ENCODE assay signal across 27 cellular contexts in genomic region chr10:6956562-6956961, GRCh38.
"Had no signal": no experiment of that assay in that cellular context is flagged by ENCODE, and none has a peak within 500 bp of the region (broad histone marks: within the 10 kb centered on the region; RNA-seq: fewer than 3 reads in every experiment).

No MANE protein-coding gene starts in this region.

- H3K36me3 ChIP-seq: brain microvascular endothelial cell, cardiac muscle cell, WERI-Rb-1 had no signal

- H3K4me3 ChIP-seq: cardiac muscle cell, SK-N-MC had no signal

- H3K27ac ChIP-seq: brain microvascular endothelial cell, cardiac muscle cell, SK-N-MC, WERI-Rb-1 had no signal

- H3K27ac Mint-ChIP-seq: activated CD8-positive, alpha-beta T cell treated with anti-CD3 and anti-CD28 coated beads for 36 hours; activated naive CD4-positive, alpha-beta T cell treated with anti-CD3 and anti-CD28 coated beads, Interleukin-2, amount 10 ng/mL, durations not matched to agents 7 days and 5 days; activated naive CD8-positive, alpha-beta T cell treated with anti-CD3 and anti-CD28 coated beads for 36 hours; activated T-cell treated with anti-CD3 and anti-CD28 coated beads, Interleukin-2, amount 50 U/mL, for 72 hours; activated T-helper 2 cell treated with anti-CD3 and anti-CD28 coated beads, Interferon-gamma antibody, Interleukin-2, Interleukin-4, amounts not matched to agents 10 μg/mL and 5 μg/mL and 100 μg/mL, durations not matched to agents 14 hours and 24 hours and 36 hours had no signal

- ATAC-seq: activated CD4-positive, CD25-positive, alpha-beta regulatory T cell treated with anti-CD3 and anti-CD28 coated beads, Interleukin-2, amount 50 U/mL, for 24 hours; activated CD8-positive, alpha-beta T cell treated with anti-CD3 and anti-CD28 coated beads for 36 hours; activated T-cell treated with anti-CD3 and anti-CD28 coated beads, Interleukin-2, amount 50 U/mL, for 72 hours; Panc1; Right ventricle myocardium inferior had no signal

- H3K9me3 Mint-ChIP-seq: activated CD8-positive, alpha-beta T cell treated with anti-CD3 and anti-CD28 coated beads for 36 hours; activated naive CD4-positive, alpha-beta T cell treated with anti-CD3 and anti-CD28 coated beads, Interleukin-2, amount 10 ng/mL, durations not matched to agents 7 days and 5 days; activated naive CD8-positive, alpha-beta T cell treated with anti-CD3 and anti-CD28 coated beads for 36 hours; activated T-cell treated with anti-CD3 and anti-CD28 coated beads, Interleukin-2, amount 50 U/mL, for 72 hours; activated T-helper 2 cell treated with anti-CD3 and anti-CD28 coated beads, Interferon-gamma antibody, Interleukin-2, Interleukin-4, amounts not matched to agents 10 μg/mL and 5 μg/mL and 100 μg/mL, durations not matched to agents 14 hours and 24 hours and 36 hours had no signal

- DNase-seq: activated CD4-positive, alpha-beta T cell treated with anti-CD3 and anti-CD28 coated beads for 4 hours; activated CD8-positive, alpha-beta memory T cell treated with anti-CD3 and anti-CD28 coated beads, Interleukin-2, amount 50 U/mL, for 4 hours; activated CD8-positive, alpha-beta T cell treated with anti-CD3 and anti-CD28 coated beads for 36 hours; activated gamma-delta T cell treated with Interleukin-2 at 50 U/mL for 16 hours; activated naive CD4-positive, alpha-beta T cell treated with anti-CD3 and anti-CD28 coated beads, Interleukin-2, amount 10 ng/mL, durations not matched to agents 7 days and 5 days; activated naive CD8-positive, alpha-beta T cell treated with anti-CD3 and anti-CD28 coated beads for 36 hours; activated T-cell treated with anti-CD3 and anti-CD28 coated beads, Interleukin-2, amount 50 U/mL, for 72 hours; brain microvascular endothelial cell; Karpas-422; NCI-H1048; NCI-H146; NCI-H187 treated with DMSO at 0.1 percent for 48 hours; NCI-H2171; NCI-H226; NCI-H510A; NCI-H526 treated with DMSO at 0.1 percent for 48 hours; NCI-H82; OCI-M1; RPMI8226; T-helper 1 cell; WERI-Rb-1 had no signal

- H3K27me3 Mint-ChIP-seq: activated CD8-positive, alpha-beta T cell treated with anti-CD3 and anti-CD28 coated beads for 36 hours had no signal

- H3K36me3 Mint-ChIP-seq: activated naive CD4-positive, alpha-beta T cell treated with anti-CD3 and anti-CD28 coated beads, Interleukin-2, amount 10 ng/mL, durations not matched to agents 7 days and 5 days; activated naive CD8-positive, alpha-beta T cell treated with anti-CD3 and anti-CD28 coated beads for 36 hours had no signal

- H3K27me3 ChIP-seq: brain microvascular endothelial cell, cardiac muscle cell had no signal

- H3K4me3 Mint-ChIP-seq: activated CD8-positive, alpha-beta T cell treated with anti-CD3 and anti-CD28 coated beads for 36 hours; activated naive CD4-positive, alpha-beta T cell treated with anti-CD3 and anti-CD28 coated beads, Interleukin-2, amount 10 ng/mL, durations not matched to agents 7 days and 5 days; activated naive CD8-positive, alpha-beta T cell treated with anti-CD3 and anti-CD28 coated beads for 36 hours; activated T-cell treated with anti-CD3 and anti-CD28 coated beads, Interleukin-2, amount 50 U/mL, for 72 hours had no signal
